Comparison of ENCODE assay signal across 1 cellular context in the genomic region with DNA sequence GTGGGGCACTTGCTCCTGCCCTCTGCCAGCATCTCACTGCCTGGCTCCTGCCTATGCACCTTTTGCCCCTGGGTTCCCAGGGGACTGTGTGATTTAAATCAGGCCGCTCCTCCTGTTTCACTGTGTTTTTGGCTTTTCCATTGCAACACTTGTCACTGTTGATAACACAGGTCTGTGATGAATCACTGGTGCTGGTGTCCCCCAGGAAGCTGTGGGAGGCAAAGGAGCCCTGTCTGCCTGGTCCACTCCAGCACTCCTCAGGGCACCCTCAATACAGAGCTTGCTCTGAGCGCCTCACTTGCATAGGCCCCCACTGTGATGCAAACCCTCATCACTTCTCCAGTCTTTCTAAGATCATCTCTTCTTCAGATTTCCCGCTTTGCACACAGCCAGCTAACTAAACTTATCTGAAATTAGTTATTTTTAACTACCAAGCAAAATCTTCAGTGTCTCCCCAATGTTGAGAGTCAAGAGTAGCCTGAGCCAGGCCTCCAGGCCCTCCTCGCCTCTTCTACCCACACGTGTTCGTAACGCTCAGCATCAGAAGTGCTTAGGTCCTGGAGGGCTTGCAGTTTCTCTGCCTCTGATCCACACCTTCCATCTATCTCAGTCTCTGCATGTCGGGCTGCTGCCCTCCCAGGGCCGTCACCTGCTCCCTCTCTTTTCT.
TF ChIP-seq lines count a peak whose summit lies in the region.

No MANE protein-coding gene starts in this region.

TF ChIP-seq in GM12878, 131 proteins besides CTCF, POLR2A, EP300 and RAD21:
- TF ChIP-seq MEF2B (IDR thresholded peaks at IDR 0.05; ENCODE audit: partially characterized antibody, poor library complexity, severe bottlenecking) (peak; percentile 18), SPI1 (IDR thresholded peaks at IDR 0.05; ENCODE audit: borderline replicate concordance, insufficient read depth, low read depth, low read length) (no peak)
TF ChIP-seq in GM12878: peak in this region for 1.
